In the genomic region with DNA sequence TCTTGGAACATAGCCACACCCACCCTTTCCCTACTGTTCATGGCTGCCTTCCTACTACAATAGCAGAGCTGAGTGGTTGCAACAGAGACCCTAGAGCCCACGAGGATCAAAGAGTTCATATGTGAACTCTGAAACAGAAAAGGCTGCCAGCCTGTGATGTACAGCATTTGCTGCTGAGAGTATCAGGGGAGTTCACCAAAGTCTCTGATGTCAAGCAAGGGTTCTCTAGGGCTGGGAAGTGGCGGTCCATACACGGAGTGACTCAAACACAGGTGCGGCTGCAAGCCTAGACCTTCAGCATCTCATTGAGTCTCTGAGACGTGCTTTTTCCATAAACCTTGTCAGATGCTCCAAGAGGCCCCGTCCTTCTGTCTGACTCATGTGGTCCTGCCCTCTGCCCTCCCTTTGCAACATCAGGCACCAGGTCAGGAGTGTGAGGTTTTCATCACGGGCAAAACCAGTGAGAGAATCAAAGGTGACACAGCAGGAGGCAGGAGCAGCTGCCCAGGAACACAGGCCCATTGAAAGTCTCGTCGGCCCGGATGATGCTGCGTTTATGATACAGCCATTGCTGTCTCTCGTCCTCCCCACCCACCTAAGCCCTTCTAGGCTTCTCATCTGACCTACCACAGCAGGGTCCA, we compare ENCODE assay signal across 16 cellular contexts. TPM values are rescaled to one million over a fixed set of nuclear protein-coding genes. Genes with fewer than 3 reads are reported as not detected.
DNase-seq lines count a peak whose midpoint lies in the region; ATAC-seq, FAIRE-seq and TF ChIP-seq lines count a peak whose summit lies in the region.
"Had no signal": no experiment of that assay in that cellular context is flagged by ENCODE, and none has a peak within 500 bp of the region (broad histone marks: within the 10 kb centered on the region; RNA-seq: fewer than 3 reads in every experiment).

No MANE protein-coding gene starts in this region.

- H3K36me3 ChIP-seq in K562 (ENCODE audit: control insufficient read depth, insufficient read depth, low read length) = peaks cover 14% of the 10 kb centered on the region; the same call in 2 of the 3 replicates
- no peaks in the 10 kb centered on the region for H3K36me3 ChIP-seq in keratinocyte (ENCODE audit: control insufficient read depth in 2 of 2, extremely low read depth in 1 of 2, insufficient read depth in 2 of 2, low read length in 2 of 2)
- no peaks in the 10 kb centered on the region for H3K36me3 ChIP-seq in testis (ENCODE audit: low read depth, missing control alignments)
- H3K36me3 ChIP-seq: left lung had no signal

- H2AFZ ChIP-seq in K562 (ENCODE audit: low read depth, low read length) (peak overlapping the region; percentile 22), keratinocyte (ENCODE audit: control insufficient read depth, low read length) (no peak overlapping the region)

- in situ Hi-C loops in K562 (cut with MboI) = no loop called here

- peak overlapping the region; percentile 33 for H3K27ac Mint-ChIP-seq in activated naive CD4-positive, alpha-beta T cell treated with anti-CD3 and anti-CD28 coated beads, Interleukin-2, amount 50 U/mL, for 24 hours
- H3K27ac Mint-ChIP-seq: activated naive CD8-positive, alpha-beta T cell treated with anti-CD3 and anti-CD28 coated beads, Interleukin-2, amount 10 ng/mL, durations not matched to agents 7 days and 5 days; stimulated activated memory B cell treated with anti-CD40 and anti-IgM and Interleukin-4, amounts not matched to agents 10 μg/mL and 1 μg/mL and 100 μg/mL, for 72 hours had no signal

- no peak for TF ChIP-seq CTCF in K562 (IDR thresholded peaks at IDR 0.05 in 2 of 3, conservative IDR thresholded peaks at IDR 0.05 in 1 of 3; ENCODE audit: insufficient read depth in 2 of 3, low read depth in 1 of 3, low read length in 3 of 3)
- TF ChIP-seq CTCF in keratinocyte (optimal IDR thresholded peaks at IDR 0.05 in 1 of 3, IDR thresholded peaks at IDR 0.05 in 1 of 3, conservative IDR thresholded peaks at IDR 0.05 in 1 of 3; ENCODE audit: extremely low read depth in 1 of 3, insufficient read depth in 2 of 3, low read length in 3 of 3) = no peak
- no peak for TF ChIP-seq CTCF in testis (IDR thresholded peaks at IDR 0.05)

- H3K27me3 Mint-ChIP-seq in activated naive CD4-positive, alpha-beta T cell treated with anti-CD3 and anti-CD28 coated beads, Interleukin-2, amount 50 U/mL, for 24 hours = peaks cover 8% of the 10 kb centered on the region

- no peak overlapping the region for H3K4me3 ChIP-seq in K562
- no peak overlapping the region for H3K4me3 ChIP-seq in keratinocyte (ENCODE audit: control insufficient read depth in 2 of 3, extremely low read depth in 1 of 3, insufficient read depth in 2 of 3, low read depth in 1 of 3, low read length in 3 of 3)
- no peak overlapping the region for H3K4me3 ChIP-seq in testis
- H3K4me3 ChIP-seq: left lung had no signal

- H3K9me1 ChIP-seq in K562 (ENCODE audit: control insufficient read depth, insufficient read depth, low read length) = no peaks in the 10 kb centered on the region
- no peaks in the 10 kb centered on the region for H3K9me1 ChIP-seq in keratinocyte (ENCODE audit: control insufficient read depth, extremely low read depth, insufficient read depth, low read length)

- 24% methylated on average over 12 of the region's 12 CpGs for WGBS in K562 (ENCODE audit: insufficient coverage, low coverage, missing lambda C conversion rate)
- 68 to 73% methylated on average over 12 of the region's 12 CpGs for WGBS in testis, 2 donors

- H3K9me3 ChIP-seq in K562 (replicated peaks; ENCODE audit: control insufficient read depth, insufficient read depth, low read depth, low read length) = no peaks in the 10 kb centered on the region
- H3K9me3 ChIP-seq in keratinocyte (ENCODE audit: control insufficient read depth, low read depth, low read length) = no peaks in the 10 kb centered on the region
- no peaks in the 10 kb centered on the region for H3K9me3 ChIP-seq in testis
- H3K9me3 ChIP-seq: left lung had no signal

- BruUV-seq in K562 (replicated peaks; lab: Mats Ljungman, UMichigan) = no TSS peak

- no peaks in the 10 kb centered on the region for H3K36me3 Mint-ChIP-seq in activated naive CD4-positive, alpha-beta T cell treated with anti-CD3 and anti-CD28 coated beads, Interleukin-2, amount 50 U/mL, for 24 hours
- H3K36me3 Mint-ChIP-seq: activated naive CD8-positive, alpha-beta T cell treated with anti-CD3 and anti-CD28 coated beads, Interleukin-2, amount 10 ng/mL, durations not matched to agents 7 days and 5 days; stimulated activated memory B cell treated with anti-CD40 and anti-IgM and Interleukin-4, amounts not matched to agents 10 μg/mL and 1 μg/mL and 100 μg/mL, for 72 hours had no signal

- intact Hi-C loops in K562 (cut with micrococcal nuclease) = loop anchor here (5.0 kb wide), 1 partner anchor 41 kb away; a partner anchor contains a TSS
- intact Hi-C loops in testis (cut with DNase I; ENCODE audit: low total_unique reads) = no loop called here

- H3K4me3 Mint-ChIP-seq in activated naive CD4-positive, alpha-beta T cell treated with anti-CD3 and anti-CD28 coated beads, Interleukin-2, amount 50 U/mL, for 24 hours = no peak overlapping the region
- H3K4me3 Mint-ChIP-seq: activated naive CD8-positive, alpha-beta T cell treated with anti-CD3 and anti-CD28 coated beads, Interleukin-2, amount 10 ng/mL, durations not matched to agents 7 days and 5 days; stimulated activated memory B cell treated with anti-CD40 and anti-IgM and Interleukin-4, amounts not matched to agents 10 μg/mL and 1 μg/mL and 100 μg/mL, for 72 hours had no signal

- no peak for TF ChIP-seq RAD21 in K562 (CRISPR knock-in tag; conservative IDR thresholded peaks at IDR 0.05 in 1 of 2, IDR thresholded peaks at IDR 0.05 in 1 of 2)

- POLR2A ChIA-PET in K562 (lab: Yijun Ruan, JAX) = interaction anchor here (0.7 to 1.3 kb wide), 2 partner anchors 13 to 46 kb away, joined by 3 to 4 read pairs; no protein-coding TSS in a partner anchor

- FAIRE-seq in K562 (lab: Jason Lieb, UNC) (peak; percentile 64), keratinocyte (lab: Jason Lieb, UNC) (no peak)
- FAIRE-seq: colon had no signal

- no peaks in the 10 kb centered on the region for H3K27me3 ChIP-seq in K562 (ENCODE audit: control insufficient read depth in 2 of 2, insufficient read depth in 2 of 2, low read length in 2 of 2)
- H3K27me3 ChIP-seq in keratinocyte (ENCODE audit: control insufficient read depth, extremely low read depth, insufficient read depth, low read length) = no peaks in the 10 kb centered on the region
- H3K27me3 ChIP-seq in testis = no peaks in the 10 kb centered on the region
- H3K27me3 ChIP-seq: left lung had no signal

- CTCF ChIA-PET in K562 (lab: Yijun Ruan, JAX; ENCODE audit: low intra/inter-chr PET ratio) = no interaction called here

- no peak for TF ChIP-seq EP300 in K562 (IDR thresholded peaks at IDR 0.05; ENCODE audit: low read length)

- H3K9me3 Mint-ChIP-seq in activated naive CD4-positive, alpha-beta T cell treated with anti-CD3 and anti-CD28 coated beads, Interleukin-2, amount 50 U/mL, for 24 hours = no peaks in the 10 kb centered on the region

- H3K4me2 ChIP-seq in K562 (ENCODE audit: insufficient read depth, low read length) (peak overlapping the region; percentile 51), keratinocyte (ENCODE audit: control insufficient read depth, extremely low read depth, insufficient read depth, low read depth, low read length) (no peak overlapping the region)

- peaks cover under 1% of the 10 kb centered on the region for H3K4me1 Mint-ChIP-seq in activated naive CD4-positive, alpha-beta T cell treated with anti-CD3 and anti-CD28 coated beads, Interleukin-2, amount 50 U/mL, for 24 hours

- H3K9ac ChIP-seq in K562 (ENCODE audit: insufficient read depth in 1 of 2, low read depth in 2 of 2, low read length in 2 of 2) (peak overlapping the region in 1 of 2 experiments; percentile 27; a peak in 1 of 4 replicates), keratinocyte (ENCODE audit: control insufficient read depth, extremely low read depth, insufficient read depth, low read length) (peak overlapping the region; percentile 36)

- H4K20me1 ChIP-seq in K562 (replicated peaks; ENCODE audit: control insufficient read depth, insufficient read depth, low read length) (no peaks in the 10 kb centered on the region), keratinocyte (ENCODE audit: control insufficient read depth, extremely low read depth, insufficient read depth, low read length) (no peaks in the 10 kb centered on the region)

- peaks cover 37 to 40% of the 10 kb centered on the region in 2 experiments for H3K4me1 ChIP-seq in K562 (replicated peaks in 1 of 2; ENCODE audit: control insufficient read depth in 2 of 2, insufficient read depth in 2 of 2, low read length in 2 of 2)
- H3K4me1 ChIP-seq in keratinocyte (ENCODE audit: control insufficient read depth, extremely low read depth, insufficient read depth, low read length) = peaks cover 18% of the 10 kb centered on the region
- H3K4me1 ChIP-seq in testis = peaks cover 36% of the 10 kb centered on the region

- DNase-seq in activated naive CD4-positive, alpha-beta T cell (lab: John Stamatoyannopoulos, UW) = no peak
- peak in 1 of 4 experiments; percentile 51 for DNase-seq in K562 (ENCODE audit: extremely low read depth in 1 of 4, low spot score in 3 of 4)
- no peak for DNase-seq in keratinocyte (ENCODE audit: low read depth, low spot score)
- peak; percentile 14 for DNase-seq in testis
- no peak for DNase-seq in NCI-H146 (lab: John Stamatoyannopoulos, UW)
- DNase-seq: activated CD4-positive, alpha-beta T cell treated with anti-CD3 and anti-CD28 coated beads, Interleukin-2, amount 50 U/mL, for 1 hour; activated naive CD8-positive, alpha-beta T cell treated with anti-CD3 and anti-CD28 coated beads, Interleukin-2, amount 10 ng/mL, durations not matched to agents 7 days and 5 days; GDM1; left lung; NCI-H2081 treated with DMSO at 0.1 percent for 48 hours; stimulated activated CD4-positive, alpha-beta T cell treated with anti-CD3 and anti-CD28 coated beads, Interleukin-2, amount 100 ng/mL, for 24 hours had no signal

- H3K79me2 ChIP-seq in K562 (ENCODE audit: control insufficient read depth, insufficient read depth, low read length) (peaks cover 10% of the 10 kb centered on the region; the same call in 2 of the 3 replicates), keratinocyte (ENCODE audit: control insufficient read depth, insufficient read depth, low read length) (no peaks in the 10 kb centered on the region)

- TF ChIP-seq POLR2A in K562 (conservative IDR thresholded peaks at IDR 0.05) = no peak
- TF ChIP-seq POLR2A in testis (IDR thresholded peaks at IDR 0.05) = no peak

- ATAC-seq in K562 (peak; percentile 25), HG03280 (IDR thresholded peaks at IDR 0.05; ENCODE audit: unreplicated experiment) (no peak), GM19324 (IDR thresholded peaks at IDR 0.05; ENCODE audit: low FRiP score, unreplicated experiment) (no peak)
- ATAC-seq: stimulated activated memory B cell treated with anti-CD40 and anti-IgM and Interleukin-4, amounts not matched to agents 10 μg/mL and 1 μg/mL and 100 μg/mL, for 72 hours had no signal

- dilution Hi-C loops in keratinocyte (cut with MboI; ENCODE audit: extremely low pct_ligation_motif_present, low sequenced_read_pairs) = no loop called here

- H3K27ac ChIP-seq in K562 (ENCODE audit: extremely low read depth, low read depth, low read length) (peak overlapping the region; percentile 78; the same call in 2 of the 3 replicates), keratinocyte (ENCODE audit: control insufficient read depth, insufficient read depth, low read length) (peak overlapping the region; percentile 31), testis (peak overlapping the region; percentile 39 to 46)

RNA-seq across cellular contexts. Expression of a gene that starts 42.9 kb away (rescaled TPM):
- 94.9 and 139 TPM in 2 replicates for total RNA-seq in K562 (2011; cell fraction: chromatin; rRNA removed; ENCODE audit: low replicate concordance)
- 83.4 and 91.1 TPM in 2 replicates for total RNA-seq in K562 (2011; cell fraction: nucleolus; rRNA removed)
- total RNA-seq in K562 (2011; cell fraction: nucleoplasm; rRNA removed) = 86.1 and 94.3 TPM in 2 replicates
- total RNA-seq in K562 (2014; rRNA removed) (14.5 and 27.2 TPM in 2 replicates), K562 (2014; rRNA removed; fragmentation: Illumina TruSeq; extraction: Trizol) (13.7 and 14.4 TPM in 2 replicates), K562 (2015; rRNA removed; fragmentation: Illumina TruSeq; extraction: Trizol) (11.2 and 11.8 TPM in 2 replicates), K562 (2021) (17.6 and 18.3 TPM in 2 replicates), testis (100 to 1,000 TPM in 1 of 2 donors, 10 to 100 TPM in 1; 95.4 to 156 TPM)
- polyA plus RNA-seq in K562 (2011; rRNA removed) (32.6 and 36.7 TPM in 2 replicates), K562 (2014; fragmentation: Illumina TruSeq; extraction: Trizol) (17.5 and 20.5 TPM in 2 replicates), K562 (2014; fragmentation: Nextera tagmentation; extraction: Ambion mirVana) (1 to 10 TPM; 2.2 to 3.4 TPM), K562 (2014; rRNA removed) (19.3 and 20.7 TPM in 2 replicates), keratinocyte (3.1 to 4.4 TPM (median 3.5 TPM) in 3 replicates), testis (ENCODE audit: insufficient read depth, low read depth, low replicate concordance) (43.9 TPM)
- 23.3 and 26.1 TPM in 2 replicates for polyA plus RNA-seq in K562 (2011; cell fraction: cytosol; rRNA removed)
- polyA plus RNA-seq in K562 (2011; cell fraction: nucleus; rRNA removed) = 87.3 and 101 TPM in 2 replicates
- polyA plus RNA-seq in K562 (2012) = 17.5 and 24.2 TPM in 2 replicates
- 24.8 and 36.1 TPM in 2 replicates for polyA minus RNA-seq in K562 (2011; rRNA and poly(A)+ RNA removed)
- 30.4 and 31.4 TPM in 2 replicates for polyA minus RNA-seq in K562 (2011; cell fraction: cytosol; rRNA and poly(A)+ RNA removed)
- polyA minus RNA-seq in K562 (2011; cell fraction: nucleus; rRNA and poly(A)+ RNA removed) = 33.4 and 41.8 TPM in 2 replicates
- 8.9 TPM for polyA plus RNA-seq in keratinocyte (2011; ENCODE audit: low read depth)
- 3.7 and 3.8 TPM in 2 replicates for polyA plus RNA-seq in keratinocyte (2011; cell fraction: cytosol; rRNA removed)
- polyA plus RNA-seq in keratinocyte (2011; cell fraction: nucleus; rRNA removed) = 7.4 and 8.7 TPM in 2 replicates
- 2.6 and 16.5 TPM in 2 replicates for polyA plus RNA-seq in keratinocyte (2012; ENCODE audit: low replicate concordance)
- polyA minus RNA-seq in keratinocyte = 5.8 to 18.3 TPM (median 7.7 TPM) in 3 replicates
- 9.4 TPM for polyA minus RNA-seq in keratinocyte (2011; cell fraction: cytosol; rRNA and poly(A)+ RNA removed)
- 15.8 and 19.9 TPM in 2 replicates for polyA minus RNA-seq in keratinocyte (2011; cell fraction: nucleus; rRNA and poly(A)+ RNA removed)
